Comparison of ENCODE assay signal across 1 cellular context in the genomic region with DNA sequence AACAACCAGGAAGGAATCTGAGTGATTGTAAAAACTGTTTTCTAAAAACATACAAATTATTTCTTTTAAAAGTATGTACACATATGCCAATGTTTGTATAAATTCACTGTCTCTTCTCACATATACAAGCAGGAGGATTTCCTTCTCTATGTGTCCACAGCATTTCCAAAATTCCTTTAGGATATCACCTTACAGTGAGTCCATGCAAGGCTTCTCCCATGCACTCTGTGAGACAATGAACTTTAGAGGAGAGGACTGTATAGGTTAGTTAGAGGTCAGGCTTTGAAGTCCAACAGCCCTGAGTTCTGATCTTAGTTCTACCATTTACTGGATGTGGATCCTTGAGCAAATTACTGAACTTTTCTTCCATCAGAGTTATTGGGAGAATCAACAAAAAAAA.
TF ChIP-seq lines count a peak whose summit lies in the region.

No MANE protein-coding gene starts in this region.

TF ChIP-seq in IMR-90, 13 proteins besides CTCF, POLR2A, EP300 and RAD21 (continued from another document):
- TF ChIP-seq, protein P1, sequence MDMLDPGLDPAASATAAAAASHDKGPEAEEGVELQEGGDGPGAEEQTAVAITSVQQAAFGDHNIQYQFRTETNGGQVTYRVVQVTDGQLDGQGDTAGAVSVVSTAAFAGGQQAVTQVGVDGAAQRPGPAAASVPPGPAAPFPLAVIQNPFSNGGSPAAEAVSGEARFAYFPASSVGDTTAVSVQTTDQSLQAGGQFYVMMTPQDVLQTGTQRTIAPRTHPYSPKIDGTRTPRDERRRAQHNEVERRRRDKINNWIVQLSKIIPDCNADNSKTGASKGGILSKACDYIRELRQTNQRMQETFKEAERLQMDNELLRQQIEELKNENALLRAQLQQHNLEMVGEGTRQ (IDR thresholded peaks at IDR 0.05; ENCODE audit: low read depth, low read length): no peak
- TF ChIP-seq MAFK (IDR thresholded peaks at IDR 0.05; ENCODE audit: low read depth, low read length) (no peak), SMC3 (IDR thresholded peaks at IDR 0.05; ENCODE audit: low read depth, low read length) (no peak), CHD1 (IDR thresholded peaks at IDR 0.05; ENCODE audit: low read depth, low read length) (no peak), FOS (IDR thresholded peaks at IDR 0.05; ENCODE audit: low read depth, low read length) (no peak), MAZ (IDR thresholded peaks at IDR 0.05; ENCODE audit: borderline replicate concordance, low read depth, low read length) (no peak), CEBPB (IDR thresholded peaks at IDR 0.05; ENCODE audit: low read depth, low read length) (no peak), RCOR1 (IDR thresholded peaks at IDR 0.05; ENCODE audit: insufficient replicate concordance, low read length) (no peak), MXI1 (IDR thresholded peaks at IDR 0.05; ENCODE audit: borderline replicate concordance, low read depth, low read length) (no peak)
- TF ChIP-seq, protein P2, sequence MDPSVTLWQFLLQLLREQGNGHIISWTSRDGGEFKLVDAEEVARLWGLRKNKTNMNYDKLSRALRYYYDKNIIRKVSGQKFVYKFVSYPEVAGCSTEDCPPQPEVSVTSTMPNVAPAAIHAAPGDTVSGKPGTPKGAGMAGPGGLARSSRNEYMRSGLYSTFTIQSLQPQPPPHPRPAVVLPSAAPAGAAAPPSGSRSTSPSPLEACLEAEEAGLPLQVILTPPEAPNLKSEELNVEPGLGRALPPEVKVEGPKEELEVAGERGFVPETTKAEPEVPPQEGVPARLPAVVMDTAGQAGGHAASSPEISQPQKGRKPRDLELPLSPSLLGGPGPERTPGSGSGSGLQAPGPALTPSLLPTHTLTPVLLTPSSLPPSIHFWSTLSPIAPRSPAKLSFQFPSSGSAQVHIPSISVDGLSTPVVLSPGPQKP (IDR thresholded peaks at IDR 0.05; ENCODE audit: borderline replicate concordance, low read depth, low read length): no peak
TF ChIP-seq in IMR-90: peak in this region for 0.
